16 cellular contexts compared by ENCODE assay signal in genomic region chr13:36822786-36823185, GRCh38. TPM values are rescaled to one million over a fixed set of nuclear protein-coding genes. Genes with fewer than 3 reads are reported as not detected.
DNase-seq lines count a peak whose midpoint lies in the region; ATAC-seq and TF ChIP-seq lines count a peak whose summit lies in the region.
"Had no signal": no experiment of that assay in that cellular context is flagged by ENCODE, and none has a peak within 500 bp of the region (broad histone marks: within the 10 kb centered on the region; RNA-seq: fewer than 3 reads in every experiment).

No MANE protein-coding gene starts in this region.

- H3K9me3 ChIP-seq in A673 (ENCODE audit: low read depth, low read length, poor library complexity, severe bottlenecking) (no peaks in the 10 kb centered on the region), PC-3 (ENCODE audit: low read length) (no peaks in the 10 kb centered on the region), HAP-1 (no peaks in the 10 kb centered on the region), lower lobe of right lung (no peaks in the 10 kb centered on the region)
- H3K9me3 ChIP-seq in CD4-positive, CD25-positive, alpha-beta regulatory T cell (ENCODE audit: control insufficient read depth in 2 of 2, low read length in 2 of 2), result no peaks in the 10 kb centered on the region
- H3K9me3 ChIP-seq: pancreas had no signal

- POLR2A ChIA-PET in A673 (lab: Charles Lee; ENCODE audit: low non-redundant PET), result interaction anchor here (0.5 kb wide), 1 partner anchor 479 kb away, joined by 16 read pairs; no protein-coding TSS in a partner anchor
- POLR2A ChIA-PET in PC-3 (lab: Charles Lee; ENCODE audit: unreplicated experiment), result no interaction called here
- POLR2A ChIA-PET in RWPE1 (lab: Yijun Ruan, JAX; ENCODE audit: low non-redundant PET), result interaction anchor here (0.6 kb wide), 1 partner anchor 177 kb away, joined by 3 read pairs; the partner anchor contains the start of gene ALG5

- peak overlapping the region; percentile 23; the same call in 1 of the 2 replicates for H3K4me2 ChIP-seq in PC-3 (ENCODE audit: low read length)

- intact Hi-C loops in A673 (cut with micrococcal nuclease; ENCODE audit: unreplicated experiment) (loop anchor here (10.0 kb wide), 1 partner anchor 148 kb away; the partner anchor contains the start of gene SERTM1), PC-3 (cut with micrococcal nuclease) (no loop called here), lower lobe of right lung (cut with DNase I) (no loop called here)

- H3K27me3 Mint-ChIP-seq in CD4-positive, CD25-positive, alpha-beta regulatory T cell, result peaks cover 5% of the 10 kb centered on the region
- no peaks in the 10 kb centered on the region for H3K27me3 Mint-ChIP-seq in central memory CD8-positive, alpha-beta T cell

- H3K9ac ChIP-seq in PC-3 (ENCODE audit: low read length), result no peak overlapping the region

- H2AFZ ChIP-seq in PC-3 (ENCODE audit: low read length), result no peak overlapping the region

- no peaks in the 10 kb centered on the region for H4K20me1 ChIP-seq in PC-3 (ENCODE audit: low read length)

- in situ Hi-C loops in HAP-1 (cut with MboI; ENCODE audit: low sequenced_read_pairs), result no loop called here

- H3K9me2 ChIP-seq in PC-3 (replicated peaks; ENCODE audit: low read length), result no peaks in the 10 kb centered on the region

- peaks cover 48 to 68% (median 56%) of the 10 kb centered on the region in 4 donors for H3K4me1 Mint-ChIP-seq in CD4-positive, CD25-positive, alpha-beta regulatory T cell
- peaks cover 48% of the 10 kb centered on the region for H3K4me1 Mint-ChIP-seq in central memory CD8-positive, alpha-beta T cell

- H3K27ac ChIP-seq in A673 (ENCODE audit: low read depth, low read length, poor library complexity, severe bottlenecking), result peak overlapping the region; percentile 51
- no peak overlapping the region for H3K27ac ChIP-seq in CD4-positive, CD25-positive, alpha-beta regulatory T cell (ENCODE audit: insufficient read depth, low read length, poor library complexity, severe bottlenecking)
- no peak overlapping the region for H3K27ac ChIP-seq in PC-3 (ENCODE audit: low read length)
- no peak overlapping the region for H3K27ac ChIP-seq in lower lobe of right lung
- no peak overlapping the region for H3K27ac ChIP-seq in RWPE1
- H3K27ac ChIP-seq: pancreas had no signal

- H3K27ac Mint-ChIP-seq in CD4-positive, CD25-positive, alpha-beta regulatory T cell, result peak overlapping the region; percentile 19 to 32 (median 24)
- H3K27ac Mint-ChIP-seq in central memory CD8-positive, alpha-beta T cell (ENCODE audit: low read depth), result peak overlapping the region; percentile 23
- H3K27ac Mint-ChIP-seq: H9 had no signal

- CTCF ChIA-PET in A673 (lab: Charles Lee) (no interaction called here), PC-3 (lab: Charles Lee) (no interaction called here), RWPE1 (lab: Yijun Ruan, JAX) (no interaction called here)

- peak overlapping the region in 3 of 4 donors; percentile 5 to 61 (median 17) for H3K4me3 Mint-ChIP-seq in CD4-positive, CD25-positive, alpha-beta regulatory T cell
- no peak overlapping the region for H3K4me3 Mint-ChIP-seq in central memory CD8-positive, alpha-beta T cell
- H3K4me3 Mint-ChIP-seq: H9 had no signal

- H3K36me3 ChIP-seq in A673 (ENCODE audit: insufficient read depth, low read length, poor library complexity, severe bottlenecking), result peaks cover 43% of the 10 kb centered on the region
- H3K36me3 ChIP-seq in CD4-positive, CD25-positive, alpha-beta regulatory T cell (ENCODE audit: control insufficient read depth, insufficient read depth, low read length), result peaks cover 12% of the 10 kb centered on the region
- no peaks in the 10 kb centered on the region; the same call in 1 of the 2 replicates for H3K36me3 ChIP-seq in PC-3 (ENCODE audit: low read depth, low read length)
- H3K36me3 ChIP-seq in HAP-1 (replicated peaks), result peaks cover 13% of the 10 kb centered on the region
- peaks cover 23% of the 10 kb centered on the region for H3K36me3 ChIP-seq in lower lobe of right lung
- H3K36me3 ChIP-seq: pancreas had no signal

- ATAC-seq in CD4-positive, CD25-positive, alpha-beta regulatory T cell (ENCODE audit: low read depth in 2 of 2), result no peak
- ATAC-seq in PC-3 (no peak), lower lobe of right lung (no peak)
- no peak for ATAC-seq in central memory CD8-positive, alpha-beta T cell (replicated peaks; ENCODE audit: extremely low read depth, poor library complexity, severe bottlenecking)
- ATAC-seq: esophagus mucosa, pancreas had no signal

- no peak for TF ChIP-seq CTCF in A673 (conservative IDR thresholded peaks at IDR 0.05; ENCODE audit: low read depth, low read length)
- no peak for TF ChIP-seq CTCF in PC-3 (conservative IDR thresholded peaks at IDR 0.05; ENCODE audit: low read depth, low read length)
- TF ChIP-seq CTCF in lower lobe of right lung (IDR thresholded peaks at IDR 0.05), result no peak
- TF ChIP-seq CTCF in RWPE1 (conservative IDR thresholded peaks at IDR 0.05; ENCODE audit: low read depth), result no peak

- peaks cover 45% of the 10 kb centered on the region for H3K79me2 ChIP-seq in PC-3 (ENCODE audit: low read length)

- peaks cover 9% of the 10 kb centered on the region for H3K36me3 Mint-ChIP-seq in CD4-positive, CD25-positive, alpha-beta regulatory T cell
- H3K36me3 Mint-ChIP-seq in central memory CD8-positive, alpha-beta T cell (ENCODE audit: insufficient read depth), result peaks cover 13% of the 10 kb centered on the region

- H3K9me3 Mint-ChIP-seq in CD4-positive, CD25-positive, alpha-beta regulatory T cell, result no peaks in the 10 kb centered on the region
- no peaks in the 10 kb centered on the region for H3K9me3 Mint-ChIP-seq in central memory CD8-positive, alpha-beta T cell
- H3K9me3 Mint-ChIP-seq: H9 had no signal

- H3K4me1 ChIP-seq in A673 (ENCODE audit: insufficient read depth, low read length, poor library complexity, severe bottlenecking) (peaks cover 33% of the 10 kb centered on the region), PC-3 (ENCODE audit: insufficient read depth, low read length) (peaks cover 21% of the 10 kb centered on the region), HAP-1 (peaks cover 15% of the 10 kb centered on the region), lower lobe of right lung (peaks cover 36% of the 10 kb centered on the region)
- peaks cover 49% of the 10 kb centered on the region for H3K4me1 ChIP-seq in CD4-positive, CD25-positive, alpha-beta regulatory T cell (ENCODE audit: control insufficient read depth, insufficient read depth, low read length, poor library complexity, severe bottlenecking)

- H3K4me3 ChIP-seq in A673 (ENCODE audit: low read depth, low read length, poor library complexity, severe bottlenecking), result peak overlapping the region; percentile 20
- peak overlapping the region; percentile 46 for H3K4me3 ChIP-seq in CD4-positive, CD25-positive, alpha-beta regulatory T cell (ENCODE audit: low read depth, low read length)
- H3K4me3 ChIP-seq in PC-3 (ENCODE audit: low read length), result no peak overlapping the region
- no peak overlapping the region for H3K4me3 ChIP-seq in HAP-1
- no peak overlapping the region for H3K4me3 ChIP-seq in lower lobe of right lung
- H3K4me3 ChIP-seq: pancreas had no signal

- no peaks in the 10 kb centered on the region for H3F3A ChIP-seq in PC-3 (ENCODE audit: low read length, unreplicated experiment)

- no peaks in the 10 kb centered on the region for H3K27me3 ChIP-seq in A673 (replicated peaks; ENCODE audit: insufficient read depth, low read depth, low read length, poor library complexity)
- no peaks in the 10 kb centered on the region for H3K27me3 ChIP-seq in CD4-positive, CD25-positive, alpha-beta regulatory T cell (ENCODE audit: control insufficient read depth, insufficient read depth, low read length)
- H3K27me3 ChIP-seq in PC-3 (ENCODE audit: low read length), result no peaks in the 10 kb centered on the region
- H3K27me3 ChIP-seq in HAP-1 (ENCODE audit: low read depth), result no peaks in the 10 kb centered on the region
- H3K27me3 ChIP-seq in lower lobe of right lung (ENCODE audit: low read depth), result no peaks in the 10 kb centered on the region
- H3K27me3 ChIP-seq: pancreas had no signal

- BruUV-seq in A673 (replicated peaks; lab: Mats Ljungman, UMichigan), result no TSS peak
- TSS peak; percentile 6 for BruUV-seq in PC-3 (replicated peaks; lab: Mats Ljungman, UMichigan)

- DNase-seq in A673 (ENCODE audit: low spot score) (no peak), PC-3 (no peak), HAP-1 (ENCODE audit: low spot score in 2 of 2) (no peak), lower lobe of right lung (no peak), retina (no peak), RWPE1 (ENCODE audit: low spot score) (no peak)
- DNase-seq in CD4-positive, CD25-positive, alpha-beta regulatory T cell, result peak in 1 of 3 donors; percentile 28
- DNase-seq in central memory CD8-positive, alpha-beta T cell (ENCODE audit: low spot score in 2 of 2), result no peak
- DNase-seq: activated CD8-positive, alpha-beta memory T cell treated with anti-CD3 and anti-CD28 coated beads, Interleukin-2, amount 50 U/mL, for 48 hours; amygdala; cortex of kidney; H9; NCI-H1417 treated with DMSO at 0.1 percent for 48 hours; pancreas; stimulated activated CD4-positive, alpha-beta T cell treated with anti-CD3 and anti-CD28 coated beads, Interleukin-12 subunit alpha, Interleukin-12 subunit beta, amount 100 ng/mL, for 4 hours had no signal

RNA-seq across cellular contexts. Expression of gene RFXAP, which starts 3.8 kb away (rescaled TPM):
- total RNA-seq in A673 (2021) (25.9 and 29.2 TPM in 2 replicates), PC-3 (2014; rRNA removed) (1.2 and 2.8 TPM in 2 replicates), lower lobe of right lung (5.4 TPM)
- total RNA-seq in CD4-positive, CD25-positive, alpha-beta regulatory T cell, result 7.1 TPM
- polyA plus RNA-seq in CD4-positive, CD25-positive, alpha-beta regulatory T cell, result 1 to 10 TPM; 2.4 to 2.5 (median 2.5) TPM

Comparison
In these comparisons a context has a peak if more than half of its experiments do, and no peak if none do; other contexts are left out.
1. H3K4me3 ChIP-seq: peak in A673 (single experiment) and CD4-positive, CD25-positive, alpha-beta regulatory T cell (single experiment); none in PC-3 (single experiment), HAP-1 (single experiment) and lower lobe of right lung (single experiment).